In genomic region chr2:172046080-172046678, GRCh38 we compare ENCODE assay signal across 19 cellular contexts.
DNase-seq lines count a peak whose midpoint lies in the region; ATAC-seq and TF ChIP-seq lines count a peak whose summit lies in the region.
"Had no signal": no experiment of that assay in that cellular context is flagged by ENCODE, and none has a peak within 500 bp of the region (broad histone marks: within the 10 kb centered on the region; RNA-seq: fewer than 3 reads in every experiment).

No MANE protein-coding gene starts in this region.

- no peak for TF ChIP-seq CTCF in HEK293 (tag by site-specific recombination; IDR thresholded peaks at IDR 0.05)

- no peak overlapping the region for H3K4me3 ChIP-seq in HEK293 (ENCODE audit: low read depth, low read length)
- H3K4me3 ChIP-seq: adrenal gland, SJSA1, suprapubic skin had no signal

- peaks cover 5% of the 10 kb centered on the region; the same call in 1 of the 2 replicates for H3K4me1 ChIP-seq in HEK293 (ENCODE audit: control insufficient read depth, insufficient read depth, low read length)
- H3K4me1 ChIP-seq: adrenal gland, SJSA1, suprapubic skin had no signal

- no peaks in the 10 kb centered on the region for H3K9me3 ChIP-seq in HEK293 (ENCODE audit: control insufficient read depth, insufficient read depth, low read depth, low read length)
- H3K9me3 ChIP-seq: adrenal gland, SJSA1, suprapubic skin had no signal

- ATAC-seq in SK-N-SH treated with all-trans-retinoic acid at 6 μM for 48 hours (no peak), GM19328 (IDR thresholded peaks at IDR 0.05; ENCODE audit: unreplicated experiment) (no peak)
- ATAC-seq: activated CD4-positive, alpha-beta T cell treated with anti-CD3 and anti-CD28 coated beads for 36 hours had no signal

- POLR2A ChIA-PET in HEK293 (lab: Yijun Ruan, JAX) = interaction anchor here (0.7 to 1.0 kb wide), 3 partner anchors 9 to 124 kb away, joined by 3 to 7 read pairs (median 3); partner anchors contain the start of genes DLX2 and HAT1

- CTCF ChIA-PET in HEK293 (lab: Yijun Ruan, JAX) = interaction anchor here (0.7 kb wide), 1 partner anchor 39 kb away, joined by 4 read pairs; the partner anchor contains the start of gene DLX1

- H3K27ac ChIP-seq in HEK293 (ENCODE audit: extremely low read depth, low read depth, low read length) = no peak overlapping the region
- H3K27ac ChIP-seq: adrenal gland, SJSA1, suprapubic skin had no signal

- H3K36me3 ChIP-seq in HEK293 (ENCODE audit: control insufficient read depth in 2 of 2, insufficient read depth in 1 of 2, low read length in 2 of 2) = no peaks in the 10 kb centered on the region
- H3K36me3 ChIP-seq: adrenal gland, SJSA1, suprapubic skin had no signal

- DNase-seq in CD1c-positive myeloid dendritic cell (ENCODE audit: extremely low spot score) (peak; percentile 3), RKO (ENCODE audit: low spot score) (peak; percentile 4), fibroblast of peridontal ligament (ENCODE audit: extremely low read depth) (peak; percentile 53), NCI-H2107 (lab: John Stamatoyannopoulos, UW) (no peak)
- DNase-seq in stimulated activated CD4-positive, alpha-beta T cell treated with anti-CD3 and anti-CD28 coated beads, Interleukin-2, amount 100 ng/mL, for 48 hours = no peak
- DNase-seq: activated CD4-positive, alpha-beta T cell treated with anti-CD3 and anti-CD28 coated beads for 36 hours; adrenal gland; caudate nucleus; effector memory CD4-positive, alpha-beta T cell; islet precursor cell; NCI-H446 treated with DMSO at 0.1 percent for 48 hours; nephron progenitor cell; stimulated activated CD8-positive, alpha-beta memory T cell treated with anti-CD3 and anti-CD28 coated beads, Interleukin-4, amount 100 ng/mL, for 48 hours; T1000 had no signal

TF ChIP-seq in HEK293, 187 proteins besides CTCF, POLR2A, EP300 and RAD21:
- TF ChIP-seq FEZF1 (tag by site-specific recombination; IDR thresholded peaks at IDR 0.05) (peak; percentile 61), ZSCAN23 (tag by site-specific recombination; IDR thresholded peaks at IDR 0.05) (no peak), ZEB2 (tag by site-specific recombination; IDR thresholded peaks at IDR 0.05) (peak; percentile 84), PRDM6 (tag by site-specific recombination; IDR thresholded peaks at IDR 0.05) (peak; percentile 94)
TF ChIP-seq in HEK293: peak in this region for 3.

TF ChIP-seq in SK-N-SH treated with all-trans-retinoic acid at 6 μM for 48 hours, 23 proteins besides CTCF, POLR2A, EP300 and RAD21:
- TF ChIP-seq ZNF565 (CRISPR knock-in tag; conservative IDR thresholded peaks at IDR 0.05; ENCODE audit: low read depth) (no peak), TCF4 (CRISPR knock-in tag; IDR thresholded peaks at IDR 0.05; ENCODE audit: borderline replicate concordance) (no peak), ZFP30 (CRISPR knock-in tag; IDR thresholded peaks at IDR 0.05) (no peak), RARB (CRISPR knock-in tag; IDR thresholded peaks at IDR 0.05) (no peak), ZNF8 (CRISPR knock-in tag; IDR thresholded peaks at IDR 0.05) (no peak), CSRNP3 (CRISPR knock-in tag; IDR thresholded peaks at IDR 0.05) (no peak), SNAI2 (CRISPR knock-in tag; IDR thresholded peaks at IDR 0.05) (no peak)

Comparison
In these comparisons a context has a peak if more than half of its experiments do, and no peak if none do; other contexts are left out.
1. DNase-seq: peak in CD1c-positive myeloid dendritic cell (single experiment), RKO (single experiment) and fibroblast of peridontal ligament (single experiment); none in stimulated activated CD4-positive, alpha-beta T cell treated with anti-CD3 and anti-CD28 coated beads, Interleukin-2, amount 100 ng/mL, for 48 hours (0 of 2) and NCI-H2107 (single experiment).